8 cellular contexts compared by ENCODE assay signal in genomic region chr5:110727025-110727314, GRCh38. TPM values are rescaled to one million over a fixed set of nuclear protein-coding genes. Genes with fewer than 3 reads are reported as not detected.
DNase-seq lines count a peak whose midpoint lies in the region; ATAC-seq, FAIRE-seq and TF ChIP-seq lines count a peak whose summit lies in the region.

No MANE protein-coding gene starts in this region.

- H3K9me3 Mint-ChIP-seq in activated naive CD4-positive, alpha-beta T cell treated with anti-CD3 and anti-CD28 coated beads, Interleukin-2, amount 50 U/mL, for 24 hours = no peaks in the 10 kb centered on the region
- H3K9me3 Mint-ChIP-seq in WTC11 = peaks cover 10% of the 10 kb centered on the region

- CTCF ChIA-PET in WTC11 (lab: Charles Lee) = no interaction called here

- no peaks in the 10 kb centered on the region for H3K36me3 Mint-ChIP-seq in activated naive CD4-positive, alpha-beta T cell treated with anti-CD3 and anti-CD28 coated beads, Interleukin-2, amount 50 U/mL, for 24 hours
- no peaks in the 10 kb centered on the region for H3K36me3 Mint-ChIP-seq in WTC11

- POLR2A ChIA-PET in WTC11 (lab: Charles Lee) = no interaction called here

- H3K27ac ChIP-seq in heart right ventricle (peak overlapping the region in 1 of 10 donors; percentile 25), skin epidermis (no peak overlapping the region)

- H3K4me1 ChIP-seq in heart right ventricle = no peaks in the 10 kb centered on the region

- no peaks in the 10 kb centered on the region for H3K36me3 ChIP-seq in heart right ventricle

- no peaks in the 10 kb centered on the region for H3K27me3 Mint-ChIP-seq in activated naive CD4-positive, alpha-beta T cell treated with anti-CD3 and anti-CD28 coated beads, Interleukin-2, amount 50 U/mL, for 24 hours
- no peaks in the 10 kb centered on the region; the same call in 1 of the 2 replicates for H3K27me3 Mint-ChIP-seq in WTC11 (ENCODE audit: low read depth)

- ATAC-seq in HG03159 (IDR thresholded peaks at IDR 0.05; ENCODE audit: unreplicated experiment) = peak; percentile 66
- peak; percentile 56 for ATAC-seq in WTC11
- ATAC-seq in heart right ventricle = peak in 7 of 8 donors; percentile 20 to 58 (median 40)

- H3K27ac Mint-ChIP-seq in activated naive CD4-positive, alpha-beta T cell treated with anti-CD3 and anti-CD28 coated beads, Interleukin-2, amount 50 U/mL, for 24 hours = no peak overlapping the region
- H3K27ac Mint-ChIP-seq in WTC11 = peak overlapping the region; percentile 74; the same call in 1 of the 2 replicates

- peak overlapping the region in 9 of 10 donors; percentile 23 to 57 (median 45) for H3K4me3 ChIP-seq in heart right ventricle
- peak overlapping the region in 6 of 7 experiments; percentile 1 to 42 (median 24) for H3K4me3 ChIP-seq in skin epidermis

- H3K9me3 ChIP-seq in heart right ventricle = no peaks in the 10 kb centered on the region

- no peak for TF ChIP-seq POLR2A in GM12891 (IDR thresholded peaks at IDR 0.05; ENCODE audit: low read depth, low read length)

- WGBS in heart right ventricle, 2 donors = 42 to 49% methylated on average over 5 of the region's 5 CpGs

- H3K27me3 ChIP-seq in heart right ventricle = no peaks in the 10 kb centered on the region

- H3K4me3 Mint-ChIP-seq in activated naive CD4-positive, alpha-beta T cell treated with anti-CD3 and anti-CD28 coated beads, Interleukin-2, amount 50 U/mL, for 24 hours = peak overlapping the region; percentile 89
- H3K4me3 Mint-ChIP-seq in WTC11 = peak overlapping the region; percentile 87

- FAIRE-seq in GM12891 (lab: Jason Lieb, UNC) = no peak

- TF ChIP-seq CTCF in WTC11 (IDR thresholded peaks at IDR 0.05) (no peak), heart right ventricle (IDR thresholded peaks at IDR 0.05) (peak in 2 of 9 donors; percentile 23 to 24)

- intact Hi-C loops in heart right ventricle (cut with DNase I) = no loop called here

- no peak for DNase-seq in activated naive CD4-positive, alpha-beta T cell (lab: John Stamatoyannopoulos, UW)
- no peak for DNase-seq in WTC11 (ENCODE audit: low spot score)
- no peak for DNase-seq in heart right ventricle
- DNase-seq in GM12891 (ENCODE audit: insufficient read length, low spot score) = no peak
- no peak for DNase-seq in GDM1 (lab: John Stamatoyannopoulos, UW)

- H3K4me1 Mint-ChIP-seq in activated naive CD4-positive, alpha-beta T cell treated with anti-CD3 and anti-CD28 coated beads, Interleukin-2, amount 50 U/mL, for 24 hours = peaks cover 9% of the 10 kb centered on the region
- H3K4me1 Mint-ChIP-seq in WTC11 = peaks cover 2% of the 10 kb centered on the region; the same call in 1 of the 2 replicates

TF ChIP-seq in WTC11, 78 proteins besides CTCF, POLR2A, EP300 and RAD21:
- TF ChIP-seq ZBTB21 (CRISPR knock-in tag; IDR thresholded peaks at IDR 0.05; ENCODE audit: borderline replicate concordance) = no peak
- TF ChIP-seq MAX (CRISPR knock-in tag; IDR thresholded peaks at IDR 0.05) = no peak
- TF ChIP-seq ESRRA (CRISPR knock-in tag; IDR thresholded peaks at IDR 0.05; ENCODE audit: borderline replicate concordance) = no peak
TF ChIP-seq in WTC11: peak in this region for 0.

TF ChIP-seq in GM12891, 5 proteins besides CTCF, POLR2A, EP300 and RAD21:
- TF ChIP-seq POLR2AphosphoS5 (IDR thresholded peaks at IDR 0.05; ENCODE audit: low read depth, low read length) (no peak), POU2F2 (IDR thresholded peaks at IDR 0.05; ENCODE audit: low read depth, low read length) (no peak), TAF1 (IDR thresholded peaks at IDR 0.05; ENCODE audit: low read depth, low read length) (no peak), PAX5 (IDR thresholded peaks at IDR 0.05; ENCODE audit: insufficient read depth, low read length, severe bottlenecking) (no peak), SPI1 (IDR thresholded peaks at IDR 0.05; ENCODE audit: low read depth, low read length) (no peak)
TF ChIP-seq in GM12891: peak in this region for 0.

RNA-seq across cellular contexts. Expression of gene TMEM232, which starts 0.5 kb away (rescaled TPM):
- total RNA-seq in WTC11 (2021) = 1.3 to 1.8 TPM (median 1.4 TPM) in 3 replicates
- 1 to 10 TPM; 2.2 to 4.4 (median 3.4) TPM for total RNA-seq in heart right ventricle
- polyA plus RNA-seq in heart right ventricle = under 1 TPM; 0.26 to 0.88 TPM
- 0.56 TPM for polyA plus RNA-seq in GM12891 (2012; ENCODE audit: low read depth, missing spikeins)

RNA-seq across cellular contexts. Expression of gene SLC25A46, which starts 11.8 kb away (rescaled TPM):
- total RNA-seq in WTC11 (2021) = 19.2 to 20.7 TPM (median 20.5 TPM) in 3 replicates
- total RNA-seq in heart right ventricle = 10 to 100 TPM; 54.1 to 69.3 (median 61.4) TPM
- polyA plus RNA-seq in heart right ventricle = 10 to 100 TPM; 10.5 to 21.8 TPM
- polyA plus RNA-seq in GM12891 (2012; ENCODE audit: low read depth, missing spikeins) = 42.0 TPM
